In genomic region chr12:10563002-10563401, GRCh38 we compare ENCODE assay signal across 14 cellular contexts. TPM values are rescaled to one million over a fixed set of nuclear protein-coding genes. Genes with fewer than 3 reads are reported as not detected.
DNase-seq lines count a peak whose midpoint lies in the region; ATAC-seq, FAIRE-seq and TF ChIP-seq lines count a peak whose summit lies in the region.
"Had no signal": no experiment of that assay in that cellular context is flagged by ENCODE, and none has a peak within 500 bp of the region (broad histone marks: within the 10 kb centered on the region; RNA-seq: fewer than 3 reads in every experiment).

No MANE protein-coding gene starts in this region.

- H4K20me1 ChIP-seq in osteoblast (ENCODE audit: insufficient read depth, low read length): no peaks in the 10 kb centered on the region

- H3K9me3 Mint-ChIP-seq in CD8-positive, alpha-beta T cell: peaks cover 2% of the 10 kb centered on the region
- no peaks in the 10 kb centered on the region for H3K9me3 Mint-ChIP-seq in activated naive CD8-positive, alpha-beta T cell treated with anti-CD3 and anti-CD28 coated beads for 36 hours
- H3K9me3 Mint-ChIP-seq: H9 had no signal

- H3K27me3 ChIP-seq in CD8-positive, alpha-beta T cell (ENCODE audit: insufficient read depth, low read length): no peaks in the 10 kb centered on the region
- H3K27me3 ChIP-seq in osteoblast (ENCODE audit: insufficient read depth, low read length): peaks cover under 1% of the 10 kb centered on the region
- no peaks in the 10 kb centered on the region for H3K27me3 ChIP-seq in transverse colon

- H3K4me3 Mint-ChIP-seq in CD8-positive, alpha-beta T cell: peak overlapping the region; percentile 1
- H3K4me3 Mint-ChIP-seq in activated naive CD8-positive, alpha-beta T cell treated with anti-CD3 and anti-CD28 coated beads for 36 hours: no peak overlapping the region
- H3K4me3 Mint-ChIP-seq in T-helper 17 cell: no peak overlapping the region
- H3K4me3 Mint-ChIP-seq: H9 had no signal

- H3K27ac ChIP-seq in CD8-positive, alpha-beta T cell (ENCODE audit: low read depth, low read length): no peak overlapping the region
- H3K27ac ChIP-seq in osteoblast (ENCODE audit: low read depth, low read length): no peak overlapping the region
- H3K27ac ChIP-seq in transverse colon: no peak overlapping the region
- H3K27ac ChIP-seq: C4-2B, KMS-11 had no signal

- in situ Hi-C loops in transverse colon (cut with MboI; ENCODE audit: low pct_ligation_motif_present in 1 of 4, low pct_unique_long_range_greater_than_20kb in 1 of 4, low sequenced_read_pairs in 3 of 4): loop anchor here (5.0 to 25.0 kb wide), 5 partner anchors 226 to 328 kb away; partner anchors contain the start of gene KLRD1 (in 1 of the 4)

- peaks cover 28% of the 10 kb centered on the region for H3K36me3 Mint-ChIP-seq in CD8-positive, alpha-beta T cell
- H3K36me3 Mint-ChIP-seq in activated naive CD8-positive, alpha-beta T cell treated with anti-CD3 and anti-CD28 coated beads for 36 hours: peaks cover 56% of the 10 kb centered on the region
- H3K36me3 Mint-ChIP-seq in T-helper 17 cell (ENCODE audit: low read depth): no peaks in the 10 kb centered on the region

- no peak overlapping the region for H3K4me2 ChIP-seq in osteoblast (ENCODE audit: insufficient read depth, low read length)
- H3K4me2 ChIP-seq: KMS-11 had no signal

- 57 to 80% methylated on average over 1 of the region's 1 CpG for WGBS in transverse colon (ENCODE audit: low coverage in 1 of 2), 2 donors

- H3K4me1 Mint-ChIP-seq in CD8-positive, alpha-beta T cell (ENCODE audit: low read depth): peaks cover 83% of the 10 kb centered on the region
- peaks cover 75% of the 10 kb centered on the region for H3K4me1 Mint-ChIP-seq in activated naive CD8-positive, alpha-beta T cell treated with anti-CD3 and anti-CD28 coated beads for 36 hours
- peaks cover 5% of the 10 kb centered on the region for H3K4me1 Mint-ChIP-seq in T-helper 17 cell

- TF ChIP-seq CTCF in CD8-positive, alpha-beta T cell (IDR thresholded peaks at IDR 0.05): no peak
- no peak for TF ChIP-seq CTCF in osteoblast (IDR thresholded peaks at IDR 0.05; ENCODE audit: extremely low read depth, low read depth, low read length)
- TF ChIP-seq CTCF in transverse colon (IDR thresholded peaks at IDR 0.05): no peak

- TF ChIP-seq POLR2A in GM12891 (IDR thresholded peaks at IDR 0.05; ENCODE audit: low read depth, low read length): no peak
- TF ChIP-seq POLR2A in transverse colon (IDR thresholded peaks at IDR 0.05): no peak

- FAIRE-seq in GM12891 (lab: Jason Lieb, UNC): no peak

- peak overlapping the region; percentile 77 for H2AFZ ChIP-seq in osteoblast (ENCODE audit: low read length)

- intact Hi-C loops in CD8-positive, alpha-beta T cell (cut with DNase I, micrococcal nuclease): loop anchor here (2.0 to 5.0 kb wide), 5 partner anchors 50 to 411 kb away; partner anchors contain the start of genes MAGOHB (in 1 of the 2) and STYK1 (in 1 of the 2)
- intact Hi-C loops in transverse colon (cut with DNase I; ENCODE audit: low total_unique reads): loop anchor here (2.0 to 5.0 kb wide), 2 partner anchors 232 to 326 kb away; no protein-coding TSS in a partner anchor

- CTCF ChIA-PET in CD8-positive, alpha-beta T cell (lab: Charles Lee): interaction anchor here (1.0 to 4.5 kb wide), 5 partner anchors 152 to 327 kb away, joined by 3 to 20 read pairs (median 4); no protein-coding TSS in a partner anchor

- H3K79me2 ChIP-seq in osteoblast (ENCODE audit: insufficient read depth, low read length): no peaks in the 10 kb centered on the region

- TF ChIP-seq EP300 in transverse colon (IDR thresholded peaks at IDR 0.05; ENCODE audit: low read depth): no peak

- H3K4me3 ChIP-seq in CD8-positive, alpha-beta T cell (ENCODE audit: low read depth, low read length): no peak overlapping the region
- H3K4me3 ChIP-seq in osteoblast (ENCODE audit: insufficient read depth, low read length) (no peak overlapping the region), transverse colon (no peak overlapping the region)

- peak overlapping the region; percentile 68 for H3K27ac Mint-ChIP-seq in CD8-positive, alpha-beta T cell
- peak overlapping the region; percentile 68 for H3K27ac Mint-ChIP-seq in activated naive CD8-positive, alpha-beta T cell treated with anti-CD3 and anti-CD28 coated beads for 36 hours
- H3K27ac Mint-ChIP-seq in T-helper 17 cell: no peak overlapping the region
- H3K27ac Mint-ChIP-seq: H9 had no signal

- H3K36me3 ChIP-seq in CD8-positive, alpha-beta T cell (ENCODE audit: insufficient read depth, low read length): no peaks in the 10 kb centered on the region
- H3K36me3 ChIP-seq in osteoblast (ENCODE audit: insufficient read depth, low read length) (no peaks in the 10 kb centered on the region), transverse colon (no peaks in the 10 kb centered on the region)

- POLR2A ChIA-PET in CD8-positive, alpha-beta T cell (lab: Charles Lee): interaction anchor here (1.5 to 1.6 kb wide), 2 partner anchors 182 to 196 kb away, joined by 3 to 5 read pairs; no protein-coding TSS in a partner anchor

- H3K27me3 Mint-ChIP-seq in CD8-positive, alpha-beta T cell (ENCODE audit: low read depth): no peaks in the 10 kb centered on the region
- no peaks in the 10 kb centered on the region for H3K27me3 Mint-ChIP-seq in activated naive CD8-positive, alpha-beta T cell treated with anti-CD3 and anti-CD28 coated beads for 36 hours
- H3K27me3 Mint-ChIP-seq in T-helper 17 cell: peaks cover 53% of the 10 kb centered on the region

- ATAC-seq in CD8-positive, alpha-beta T cell: no peak
- ATAC-seq in T-helper 17 cell: no peak
- ATAC-seq: HepG2 had no signal

- peaks cover 70% of the 10 kb centered on the region for H3K4me1 ChIP-seq in CD8-positive, alpha-beta T cell (ENCODE audit: insufficient read depth, low read length)
- H3K4me1 ChIP-seq in osteoblast (ENCODE audit: insufficient read depth, low read length) (peaks cover 6% of the 10 kb centered on the region), transverse colon (no peaks in the 10 kb centered on the region)
- H3K4me1 ChIP-seq: Caco-2 had no signal

- no peak for DNase-seq in CD8-positive, alpha-beta T cell
- DNase-seq in GM12891 (ENCODE audit: insufficient read length, low spot score) (no peak), osteoblast (ENCODE audit: insufficient read length, low spot score, missing footprints) (no peak), T-helper 17 cell (no peak), transverse colon (no peak), NCI-H128 (lab: John Stamatoyannopoulos, UW; ENCODE audit: unreplicated experiment) (no peak)
- DNase-seq in activated naive CD8-positive, alpha-beta T cell treated with anti-CD3 and anti-CD28 coated beads for 36 hours: no peak
- DNase-seq: H9, NCI-H1048, SHP77 treated with DMSO at 0.1 percent for 48 hours had no signal

- H3K9me3 ChIP-seq in CD8-positive, alpha-beta T cell (ENCODE audit: low read length): no peaks in the 10 kb centered on the region
- H3K9me3 ChIP-seq in osteoblast (ENCODE audit: low read depth, low read length) (no peaks in the 10 kb centered on the region), T-helper 17 cell (ENCODE audit: control insufficient read depth, low read length, poor library complexity, severe bottlenecking) (no peaks in the 10 kb centered on the region), transverse colon (no peaks in the 10 kb centered on the region)
- H3K9me3 ChIP-seq: Caco-2 had no signal

TF ChIP-seq in GM12891, 5 proteins besides CTCF, POLR2A, EP300 and RAD21:
- TF ChIP-seq SPI1 (IDR thresholded peaks at IDR 0.05; ENCODE audit: low read depth, low read length) (no peak), TAF1 (IDR thresholded peaks at IDR 0.05; ENCODE audit: low read depth, low read length) (no peak), POLR2AphosphoS5 (IDR thresholded peaks at IDR 0.05; ENCODE audit: low read depth, low read length) (0 out of 2 replicates have a peak, but pooled peaks have one; percentile 25)
TF ChIP-seq in GM12891: peak in this region for 1.

RNA-seq across cellular contexts. Expression of gene MAGOHB, which starts 50.4 kb away (rescaled TPM):
- total RNA-seq in CD8-positive, alpha-beta T cell: 1 to 10 TPM; 7.9 to 8.5 TPM
- 36.6 TPM for polyA plus RNA-seq in GM12891 (2012; ENCODE audit: low read depth, missing spikeins)
- total RNA-seq in activated naive CD8-positive, alpha-beta T cell treated with anti-CD3 and anti-CD28 coated beads for 36 hours: 100 to 1,000 TPM; 121 to 125 TPM
- 16.3 and 18.0 TPM in 2 replicates for total RNA-seq in osteoblast
- 10 to 100 TPM; 10.6 to 11.1 TPM for total RNA-seq in T-helper 17 cell
- 1 to 10 TPM in 2 of 4 donors, under 1 TPM in 1, not detected in 1; 0.75 to 9.7 (median 8.1) TPM for total RNA-seq in transverse colon

RNA-seq across cellular contexts. Expression of gene EIF2S3B, which starts 57.3 kb away (rescaled TPM):
- total RNA-seq in CD8-positive, alpha-beta T cell: 1 to 10 TPM; 1.1 to 1.4 TPM
- polyA plus RNA-seq in GM12891 (2012; ENCODE audit: low read depth, missing spikeins): 1.1 TPM
- total RNA-seq in activated naive CD8-positive, alpha-beta T cell treated with anti-CD3 and anti-CD28 coated beads for 36 hours: 1 to 10 TPM; 2.4 to 2.6 TPM
- total RNA-seq in osteoblast (2.5 and 2.9 TPM in 2 replicates), T-helper 17 cell (under 1 TPM; 0.45 to 0.50 TPM), transverse colon (under 1 TPM in 1 of 4 donors, not detected in 3; 0.41 TPM)
